ENCODE assay signal across 22 cellular contexts in genomic region chr16:68685685-68686478, GRCh38. TPM values are rescaled to one million over a fixed set of nuclear protein-coding genes. Genes with fewer than 3 reads are reported as not detected.
"Had no signal": no experiment of that assay in that cellular context is flagged by ENCODE, and none has a peak within 500 bp of the region (broad histone marks: within the 10 kb centered on the region; RNA-seq: fewer than 3 reads in every experiment).

No MANE protein-coding gene starts in this region.

- H3K4me1 Mint-ChIP-seq: naive thymus-derived CD4-positive, alpha-beta T cell; nephron progenitor cell; stimulated activated effector memory CD8-positive, alpha-beta T cell treated with anti-CD3 and anti-CD28 coated beads, Interleukin-12 subunit alpha, Interleukin-12 subunit beta, amount 100 ng/mL, for 72 hours had no signal

- H3K9me3 ChIP-seq: colonic mucosa, esophagus muscularis mucosa, right atrium auricular region, suprapubic skin, thyroid gland had no signal

- H3K27ac ChIP-seq: colonic mucosa, epithelial cell of prostate, esophagus muscularis mucosa, hepatocyte, right atrium auricular region, suprapubic skin, thyroid gland had no signal

- H2AFZ ChIP-seq: hepatocyte had no signal

- H3K36me3 ChIP-seq: colonic mucosa, esophagus muscularis mucosa, right atrium auricular region, thyroid gland had no signal

- H3K4me3 ChIP-seq: colonic mucosa, esophagus muscularis mucosa, hepatocyte, right atrium auricular region, smooth muscle cell, suprapubic skin, thyroid gland had no signal

- H3K4me2 ChIP-seq: hepatocyte, smooth muscle cell had no signal

- H3K9me3 Mint-ChIP-seq: naive thymus-derived CD4-positive, alpha-beta T cell; stimulated activated effector memory CD8-positive, alpha-beta T cell treated with anti-CD3 and anti-CD28 coated beads, Interleukin-12 subunit alpha, Interleukin-12 subunit beta, amount 100 ng/mL, for 72 hours; type B pancreatic cell had no signal

- H3K79me2 ChIP-seq: hepatocyte had no signal

- DNase-seq: cerebellar nuclear complex; colonic mucosa; effector memory CD4-positive, alpha-beta T cell; foreskin fibroblast; head of caudate nucleus; kidney glomerular epithelial cell; naive thymus-derived CD4-positive, alpha-beta T cell; nephron progenitor cell; stimulated activated CD4-positive, alpha-beta T cell treated with anti-CD3 and anti-CD28 coated beads, Interleukin-4, amount 100 ng/mL, for 1 hour; stimulated activated CD8-positive, alpha-beta memory T cell treated with anti-CD3 and anti-CD28 coated beads, Interleukin-4, amount 100 ng/mL, for 48 hours; stimulated activated naive CD8-positive, alpha-beta T cell treated with anti-CD3 and anti-CD28 coated beads, Interleukin-15, Interleukin-2, amounts not matched to agents 100 U/mL and 50 U/mL, for 24 hours; thyroid gland had no signal

- H3K27me3 Mint-ChIP-seq: naive thymus-derived CD4-positive, alpha-beta T cell; type B pancreatic cell had no signal

- H3K27me3 ChIP-seq: colonic mucosa, esophagus muscularis mucosa, hepatocyte, right atrium auricular region, suprapubic skin, thyroid gland had no signal

- H3K36me3 Mint-ChIP-seq: naive thymus-derived CD4-positive, alpha-beta T cell; stimulated activated effector memory CD8-positive, alpha-beta T cell treated with anti-CD3 and anti-CD28 coated beads, Interleukin-12 subunit alpha, Interleukin-12 subunit beta, amount 100 ng/mL, for 72 hours had no signal

- H3K4me1 ChIP-seq: colonic mucosa, esophagus muscularis mucosa, right atrium auricular region, suprapubic skin, thyroid gland had no signal

- H3K4me3 Mint-ChIP-seq: naive thymus-derived CD4-positive, alpha-beta T cell; nephron progenitor cell; stimulated activated effector memory CD8-positive, alpha-beta T cell treated with anti-CD3 and anti-CD28 coated beads, Interleukin-12 subunit alpha, Interleukin-12 subunit beta, amount 100 ng/mL, for 72 hours; type B pancreatic cell had no signal

- H3K27ac Mint-ChIP-seq: naive thymus-derived CD4-positive, alpha-beta T cell; nephron progenitor cell; stimulated activated effector memory CD8-positive, alpha-beta T cell treated with anti-CD3 and anti-CD28 coated beads, Interleukin-12 subunit alpha, Interleukin-12 subunit beta, amount 100 ng/mL, for 72 hours; type B pancreatic cell had no signal

RNA-seq across cellular contexts. Expression of gene CDH3, which starts 40.8 kb away (rescaled TPM):
- total RNA-seq: lung microvascular endothelial cell had no signal

RNA-seq across cellular contexts. Expression of gene CDH1, which starts 51.2 kb away (rescaled TPM):
- total RNA-seq: dermis microvascular lymphatic vessel endothelial cell, lung microvascular endothelial cell had no signal
